Comparison of ENCODE assay signal across 8 cellular contexts in the genomic region with DNA sequence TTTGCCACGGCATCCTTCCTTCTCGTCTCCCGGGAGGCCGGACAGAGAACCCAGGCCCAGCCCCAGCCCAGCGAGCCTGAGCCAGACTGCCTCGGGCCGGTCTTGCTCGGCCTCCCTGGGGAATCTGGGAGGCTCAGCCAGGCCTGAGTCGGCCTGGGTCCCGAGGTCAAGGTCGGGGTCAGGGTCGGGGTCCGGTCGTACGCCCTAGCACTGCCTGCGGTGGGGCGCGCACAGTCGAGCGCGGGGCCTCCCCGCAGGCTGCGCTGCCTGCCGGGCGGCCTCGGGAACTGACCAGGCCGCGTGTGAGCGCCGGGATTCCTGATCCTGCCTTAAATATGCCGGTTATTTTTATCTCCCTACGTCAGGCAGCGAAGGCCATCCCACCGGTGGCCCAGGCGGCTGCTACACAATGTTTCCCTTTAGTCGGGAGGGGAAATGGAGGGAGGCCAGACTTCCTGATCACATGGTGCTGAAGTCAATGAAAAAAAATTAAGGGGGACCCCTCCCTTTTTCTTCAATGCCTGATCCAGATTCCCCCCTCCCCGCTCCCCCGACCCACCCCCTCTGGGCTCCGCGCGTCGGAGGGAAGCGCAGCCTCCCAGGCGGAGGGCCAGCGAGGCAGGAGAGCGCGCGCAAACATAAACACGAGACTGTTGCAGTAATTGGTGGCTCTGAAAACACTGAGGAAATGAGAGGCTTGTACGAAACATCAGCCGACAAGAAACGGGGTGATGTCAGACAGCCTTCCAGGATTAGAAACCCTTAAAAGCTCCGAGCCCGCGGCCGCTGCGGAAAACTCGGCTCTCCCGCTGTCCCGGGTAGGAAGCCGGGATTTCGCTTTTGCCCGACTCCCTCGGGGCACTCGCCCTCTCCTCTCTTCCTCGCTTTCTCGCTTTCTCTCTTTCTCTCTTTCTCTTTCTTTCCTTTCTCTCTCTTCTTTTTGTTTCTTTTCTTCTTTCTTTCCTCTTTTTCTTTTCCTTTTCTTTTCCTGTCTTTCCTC.
DNase-seq lines count a peak whose midpoint lies in the region; ATAC-seq and TF ChIP-seq lines count a peak whose summit lies in the region.

No MANE protein-coding gene starts in this region.

- peaks cover 42% of the 10 kb centered on the region for H3K4me1 Mint-ChIP-seq in endothelial cell (ENCODE audit: unreplicated experiment)
- H3K4me1 Mint-ChIP-seq in stimulated activated naive CD8-positive, alpha-beta T cell treated with anti-CD3 and anti-CD28 coated beads, Interleukin-15, amount 100 ng/mL, for 72 hours, result peaks cover 10% of the 10 kb centered on the region

- DNase-seq in AG04450 (ENCODE audit: low read depth, low spot score) (peak; percentile 95), RWPE2 (ENCODE audit: low spot score) (no peak), endothelial cell (ENCODE audit: low spot score) (peak; percentile 83), lower lobe of right lung (peak; percentile 87), NK-92 (lab: John Stamatoyannopoulos, UW; ENCODE audit: unreplicated experiment) (no peak)
- DNase-seq in stimulated activated naive CD8-positive, alpha-beta T cell treated with anti-CD3 and anti-CD28 coated beads, Interleukin-15, amount 100 ng/mL, for 72 hours, result no peak

- H3K4me1 ChIP-seq in RWPE2 (ENCODE audit: insufficient read depth, poor library complexity, severe bottlenecking) (peaks cover 6% of the 10 kb centered on the region), lower lobe of right lung (peaks cover 33% of the 10 kb centered on the region)

- H3K27me3 Mint-ChIP-seq in endothelial cell (ENCODE audit: unreplicated experiment), result peaks cover 6% of the 10 kb centered on the region
- H3K27me3 Mint-ChIP-seq in stimulated activated naive CD8-positive, alpha-beta T cell treated with anti-CD3 and anti-CD28 coated beads, Interleukin-15, amount 100 ng/mL, for 72 hours, result peaks cover 72% of the 10 kb centered on the region

- CTCF ChIA-PET in AG04450 (lab: Charles Lee), result no interaction called here

- ATAC-seq in GM21723 (IDR thresholded peaks at IDR 0.05; ENCODE audit: unreplicated experiment) (peak; percentile 77), RWPE2 (ENCODE audit: low read depth) (peak; percentile 36; the same call in 1 of the 3 replicates), lower lobe of right lung (peak; percentile 90 to 92), HG03095 (IDR thresholded peaks at IDR 0.05; ENCODE audit: unreplicated experiment) (no peak)
- ATAC-seq in stimulated activated naive CD8-positive, alpha-beta T cell treated with anti-CD3 and anti-CD28 coated beads, Interleukin-15, amount 100 ng/mL, for 72 hours, result no peak

- H3K9me3 Mint-ChIP-seq in endothelial cell (ENCODE audit: unreplicated experiment), result no peaks in the 10 kb centered on the region
- peaks cover 0 to 6% of the 10 kb centered on the region in 2 donors for H3K9me3 Mint-ChIP-seq in stimulated activated naive CD8-positive, alpha-beta T cell treated with anti-CD3 and anti-CD28 coated beads, Interleukin-15, amount 100 ng/mL, for 72 hours

- H3K9me3 ChIP-seq in AG04450 (ENCODE audit: control insufficient read depth, insufficient read depth, low read length) (no peaks in the 10 kb centered on the region), RWPE2 (ENCODE audit: severe bottlenecking) (no peaks in the 10 kb centered on the region), lower lobe of right lung (no peaks in the 10 kb centered on the region)

- H3K27ac Mint-ChIP-seq in endothelial cell (ENCODE audit: unreplicated experiment), result peak overlapping the region; percentile 95
- peak overlapping the region in 1 of 2 donors; percentile 19 for H3K27ac Mint-ChIP-seq in stimulated activated naive CD8-positive, alpha-beta T cell treated with anti-CD3 and anti-CD28 coated beads, Interleukin-15, amount 100 ng/mL, for 72 hours

- TF ChIP-seq CTCF in AG04450 (IDR thresholded peaks at IDR 0.05; ENCODE audit: low read depth, low read length) (peak; percentile 30), RWPE2 (IDR thresholded peaks at IDR 0.05; ENCODE audit: poor library complexity, severe bottlenecking) (no peak), endothelial cell (IDR thresholded peaks at IDR 0.05; ENCODE audit: unreplicated experiment) (no peak), lower lobe of right lung (IDR thresholded peaks at IDR 0.05) (peak; percentile 47)

- POLR2A ChIA-PET in AG04450 (lab: Yijun Ruan, JAX), result no interaction called here

- H3K27ac ChIP-seq in AG04450 (ENCODE audit: low read depth, low read length) (peak overlapping the region; percentile 95), RWPE2 (ENCODE audit: poor library complexity, severe bottlenecking) (no peak overlapping the region), lower lobe of right lung (peak overlapping the region; percentile 96)

- peak overlapping the region; percentile 79 for H3K4me3 Mint-ChIP-seq in endothelial cell (ENCODE audit: unreplicated experiment)
- peak overlapping the region; percentile 68 to 71 for H3K4me3 Mint-ChIP-seq in stimulated activated naive CD8-positive, alpha-beta T cell treated with anti-CD3 and anti-CD28 coated beads, Interleukin-15, amount 100 ng/mL, for 72 hours

- H3K27me3 ChIP-seq in AG04450 (ENCODE audit: control insufficient read depth, insufficient read depth, low read length) (no peaks in the 10 kb centered on the region), RWPE2 (ENCODE audit: insufficient read depth, poor library complexity, severe bottlenecking) (no peaks in the 10 kb centered on the region), lower lobe of right lung (ENCODE audit: low read depth) (peaks cover 4% of the 10 kb centered on the region)

- peak overlapping the region; percentile 63 for H3K4me3 ChIP-seq in AG04450 (ENCODE audit: low read depth, low read length)
- H3K4me3 ChIP-seq in RWPE2 (ENCODE audit: severe bottlenecking), result peak overlapping the region; percentile 15
- H3K4me3 ChIP-seq in lower lobe of right lung, result peak overlapping the region; percentile 51

- H3K36me3 Mint-ChIP-seq in endothelial cell (ENCODE audit: low read depth, unreplicated experiment), result no peaks in the 10 kb centered on the region

- no peaks in the 10 kb centered on the region for H3K36me3 ChIP-seq in RWPE2 (ENCODE audit: low read depth)
- no peaks in the 10 kb centered on the region for H3K36me3 ChIP-seq in lower lobe of right lung

- intact Hi-C loops in lower lobe of right lung (cut with DNase I), result no loop called here

Comparison
In these comparisons a context has a peak if more than half of its experiments do, and no peak if none do; other contexts are left out.
1. DNase-seq: peak in AG04450 (single experiment), endothelial cell (single experiment) and lower lobe of right lung (single experiment); none in RWPE2 (single experiment), stimulated activated naive CD8-positive, alpha-beta T cell treated with anti-CD3 and anti-CD28 coated beads, Interleukin-15, amount 100 ng/mL, for 72 hours (0 of 2) and NK-92 (single experiment).
2. CTCF ChIP-seq: peak in AG04450 (single experiment) and lower lobe of right lung (single experiment); none in RWPE2 (single experiment) and endothelial cell (single experiment).
3. ATAC-seq: peak in GM21723 (single experiment), RWPE2 (single experiment) and lower lobe of right lung (2 of 2); none in stimulated activated naive CD8-positive, alpha-beta T cell treated with anti-CD3 and anti-CD28 coated beads, Interleukin-15, amount 100 ng/mL, for 72 hours (single experiment) and HG03095 (single experiment).
4. Peak in every context shown above with its lines, with median percentiles within 50 percentile points of each other: H3K4me3 ChIP-seq.